In the genomic region with DNA sequence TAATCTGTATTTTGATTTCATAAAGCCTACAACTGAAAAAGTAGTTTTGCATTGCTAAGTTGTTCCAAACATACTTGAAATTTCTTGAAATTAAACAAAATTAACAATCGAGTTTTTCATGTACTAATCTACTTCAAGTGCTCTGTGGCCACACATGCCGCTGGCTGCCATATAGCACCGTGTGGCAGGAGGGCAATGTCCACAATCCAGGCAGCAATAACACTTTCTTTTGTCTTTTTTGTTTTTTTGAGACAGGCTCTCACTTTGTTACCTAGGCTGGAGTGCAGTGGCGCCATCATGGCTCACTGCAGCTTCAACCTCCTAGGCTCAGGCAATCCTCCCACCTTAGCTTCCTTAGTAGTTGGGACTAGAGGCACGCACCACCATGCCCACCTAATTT, we compare ENCODE assay signal across 1 cellular context.
TF ChIP-seq lines count a peak whose summit lies in the region.

No MANE protein-coding gene starts in this region.

TF ChIP-seq in WTC11, 78 proteins besides CTCF, POLR2A, EP300 and RAD21 (continued from another document):
- TF ChIP-seq, protein P1, sequence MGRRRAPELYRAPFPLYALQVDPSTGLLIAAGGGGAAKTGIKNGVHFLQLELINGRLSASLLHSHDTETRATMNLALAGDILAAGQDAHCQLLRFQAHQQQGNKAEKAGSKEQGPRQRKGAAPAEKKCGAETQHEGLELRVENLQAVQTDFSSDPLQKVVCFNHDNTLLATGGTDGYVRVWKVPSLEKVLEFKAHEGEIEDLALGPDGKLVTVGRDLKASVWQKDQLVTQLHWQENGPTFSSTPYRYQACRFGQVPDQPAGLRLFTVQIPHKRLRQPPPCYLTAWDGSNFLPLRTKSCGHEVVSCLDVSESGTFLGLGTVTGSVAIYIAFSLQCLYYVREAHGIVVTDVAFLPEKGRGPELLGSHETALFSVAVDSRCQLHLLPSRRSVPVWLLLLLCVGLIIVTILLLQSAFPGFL (CRISPR knock-in tag; IDR thresholded peaks at IDR 0.05; ENCODE audit: borderline replicate concordance), result no peak
- no peak for TF ChIP-seq MLX (CRISPR knock-in tag; IDR thresholded peaks at IDR 0.05)
- no peak for TF ChIP-seq CREM (CRISPR knock-in tag; IDR thresholded peaks at IDR 0.05)
- TF ChIP-seq, protein P2, sequence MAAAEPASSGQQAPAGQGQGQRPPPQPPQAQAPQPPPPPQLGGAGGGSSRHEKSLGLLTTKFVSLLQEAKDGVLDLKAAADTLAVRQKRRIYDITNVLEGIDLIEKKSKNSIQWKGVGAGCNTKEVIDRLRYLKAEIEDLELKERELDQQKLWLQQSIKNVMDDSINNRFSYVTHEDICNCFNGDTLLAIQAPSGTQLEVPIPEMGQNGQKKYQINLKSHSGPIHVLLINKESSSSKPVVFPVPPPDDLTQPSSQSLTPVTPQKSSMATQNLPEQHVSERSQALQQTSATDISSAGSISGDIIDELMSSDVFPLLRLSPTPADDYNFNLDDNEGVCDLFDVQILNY (CRISPR knock-in tag; IDR thresholded peaks at IDR 0.05), result no peak
- TF ChIP-seq IRF2 (CRISPR knock-in tag; IDR thresholded peaks at IDR 0.05; ENCODE audit: borderline replicate concordance, low read depth), result no peak
- TF ChIP-seq GRHL2 (CRISPR knock-in tag; IDR thresholded peaks at IDR 0.05; ENCODE audit: insufficient replicate concordance, severe bottlenecking), result no peak
- no peak for TF ChIP-seq CBFB (CRISPR knock-in tag; IDR thresholded peaks at IDR 0.05; ENCODE audit: low read depth)
- no peak for TF ChIP-seq ZNF425 (CRISPR knock-in tag; conservative IDR thresholded peaks at IDR 0.05)
- TF ChIP-seq ZNF671 (CRISPR knock-in tag; IDR thresholded peaks at IDR 0.05), result no peak
TF ChIP-seq in WTC11: peak in this region for 0.
